In the genomic region with DNA sequence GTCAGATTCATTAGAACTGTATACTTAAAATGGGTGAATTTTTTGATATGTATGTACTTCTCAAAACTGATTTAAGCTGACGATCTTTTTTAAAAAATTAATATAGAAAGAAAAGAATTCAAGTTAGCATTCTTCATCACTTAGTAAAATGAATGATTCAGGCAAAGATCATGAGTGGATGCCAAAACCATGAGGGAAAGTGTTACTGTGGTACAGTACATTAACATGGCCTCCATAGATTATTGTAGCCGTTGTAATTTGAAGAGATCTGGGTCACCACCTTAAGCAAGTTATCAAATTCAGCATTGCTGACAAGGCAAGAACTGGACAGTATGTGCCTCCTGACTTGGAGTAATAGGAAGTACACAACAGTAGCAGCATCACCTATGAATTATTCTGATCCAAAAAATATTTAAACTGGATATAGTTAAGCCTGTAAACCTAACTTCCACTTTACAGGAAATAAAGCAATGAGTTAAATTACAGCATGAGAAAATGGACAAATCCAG, we compare ENCODE assay signal across 1 cellular context.
TF ChIP-seq lines count a peak whose summit lies in the region.

No MANE protein-coding gene starts in this region.

TF ChIP-seq in K562, 482 proteins besides CTCF, POLR2A, EP300 and RAD21:
- TF ChIP-seq ZNF644 (tag; IDR thresholded peaks at IDR 0.05; ENCODE audit: low read depth) = no peak
- TF ChIP-seq ZNF263 (CRISPR knock-in tag; IDR thresholded peaks at IDR 0.05; ENCODE audit: borderline replicate concordance) = no peak
- no peak for TF ChIP-seq CTBP1 (IDR thresholded peaks at IDR 0.05; ENCODE audit: borderline replicate concordance)
- no peak for TF ChIP-seq NBN (IDR thresholded peaks at IDR 0.05; ENCODE audit: low read depth)
- TF ChIP-seq ZNF12 (CRISPR knock-in tag; IDR thresholded peaks at IDR 0.05) = no peak
- TF ChIP-seq ZNF316 (IDR thresholded peaks at IDR 0.05) = 0 out of 2 replicates have a peak, but pooled peaks have one; percentile 35
- 0 out of 2 replicates have a peak, but pooled peaks have one; percentile 9 for TF ChIP-seq MAFK (IDR thresholded peaks at IDR 0.05; ENCODE audit: low read length)
- no peak for TF ChIP-seq HEY1 (CRISPR knock-in tag; IDR thresholded peaks at IDR 0.05; ENCODE audit: borderline replicate concordance)
- TF ChIP-seq, protein P1, sequence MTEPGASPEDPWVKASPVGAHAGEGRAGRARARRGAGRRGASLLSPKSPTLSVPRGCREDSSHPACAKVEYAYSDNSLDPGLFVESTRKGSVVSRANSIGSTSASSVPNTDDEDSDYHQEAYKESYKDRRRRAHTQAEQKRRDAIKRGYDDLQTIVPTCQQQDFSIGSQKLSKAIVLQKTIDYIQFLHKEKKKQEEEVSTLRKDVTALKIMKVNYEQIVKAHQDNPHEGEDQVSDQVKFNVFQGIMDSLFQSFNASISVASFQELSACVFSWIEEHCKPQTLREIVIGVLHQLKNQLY (CRISPR knock-in tag; conservative IDR thresholded peaks at IDR 0.05) = no peak
- no peak for TF ChIP-seq ZNF3 (CRISPR knock-in tag; IDR thresholded peaks at IDR 0.05)
- no peak for TF ChIP-seq RBFOX2 (IDR thresholded peaks at IDR 0.05; ENCODE audit: low read depth, low read length)
TF ChIP-seq in K562: peak in this region for 2.
